Comparison of ENCODE assay signal across 9 cellular contexts in genomic region chr3:8110966-8111798, GRCh38.
DNase-seq lines count a peak whose midpoint lies in the region; ATAC-seq and TF ChIP-seq lines count a peak whose summit lies in the region.
"Had no signal": no experiment of that assay in that cellular context is flagged by ENCODE, and none has a peak within 500 bp of the region (broad histone marks: within the 10 kb centered on the region; RNA-seq: fewer than 3 reads in every experiment).

No MANE protein-coding gene starts in this region.

- intact Hi-C loops in uterus (cut with DNase I; ENCODE audit: low total_unique reads), result no loop called here

- no peaks in the 10 kb centered on the region for H3K27me3 Mint-ChIP-seq in glutamatergic neuron (ENCODE audit: unreplicated experiment)
- H3K27me3 Mint-ChIP-seq in progenitor cell of endocrine pancreas, result peaks cover 7% of the 10 kb centered on the region

- TF ChIP-seq POLR2A in uterus (IDR thresholded peaks at IDR 0.05), result no peak

- no peak overlapping the region for H3K27ac ChIP-seq in uterus
- H3K27ac ChIP-seq: skin epidermis had no signal

- no peaks in the 10 kb centered on the region for H3K4me1 Mint-ChIP-seq in glutamatergic neuron (ENCODE audit: low read depth, unreplicated experiment)
- peaks cover 1% of the 10 kb centered on the region for H3K4me1 Mint-ChIP-seq in progenitor cell of endocrine pancreas (ENCODE audit: low read depth)

- ATAC-seq in GM21717 (IDR thresholded peaks at IDR 0.05; ENCODE audit: unreplicated experiment), result peak; percentile 94

- H3K27me3 ChIP-seq in uterus, result no peaks in the 10 kb centered on the region

- H3K36me3 Mint-ChIP-seq in glutamatergic neuron (ENCODE audit: unreplicated experiment), result no peaks in the 10 kb centered on the region
- no peaks in the 10 kb centered on the region for H3K36me3 Mint-ChIP-seq in progenitor cell of endocrine pancreas (ENCODE audit: insufficient read depth)

- H3K4me1 ChIP-seq in uterus, result no peaks in the 10 kb centered on the region

- no peak overlapping the region for H3K4me3 ChIP-seq in uterus
- H3K4me3 ChIP-seq: skin epidermis had no signal

- peak; percentile 67 for DNase-seq in GM03348 (ENCODE audit: low spot score)
- DNase-seq in HuH-7 (ENCODE audit: low spot score), result peak; percentile 44
- DNase-seq in SHP77 treated with DMSO at 0.1 percent for 48 hours (lab: John Stamatoyannopoulos, UW), result peak; percentile 36
- peak; percentile 62 for DNase-seq in activated naive CD4-positive, alpha-beta T cell treated with anti-CD3 and anti-CD28 coated beads, Interleukin-2, amount 50 U/mL, for 16 hours
- peak; percentile 67 for DNase-seq in glutamatergic neuron
- DNase-seq in progenitor cell of endocrine pancreas (ENCODE audit: low spot score, unreplicated experiment), result peak; percentile 55
- DNase-seq in uterus, result peak in 1 of 2 donors; percentile 24

- H3K36me3 ChIP-seq in uterus, result no peaks in the 10 kb centered on the region

- H3K27ac Mint-ChIP-seq in glutamatergic neuron (ENCODE audit: unreplicated experiment) (no peak overlapping the region), progenitor cell of endocrine pancreas (no peak overlapping the region)

- H3K4me3 Mint-ChIP-seq in glutamatergic neuron (ENCODE audit: unreplicated experiment), result no peak overlapping the region
- peak overlapping the region; percentile 61 for H3K4me3 Mint-ChIP-seq in progenitor cell of endocrine pancreas (ENCODE audit: low read depth)

- H3K9me3 ChIP-seq in uterus, result no peaks in the 10 kb centered on the region

- TF ChIP-seq CTCF in glutamatergic neuron (IDR thresholded peaks at IDR 0.05; ENCODE audit: partially characterized antibody, unreplicated experiment) (peak; percentile 84), progenitor cell of endocrine pancreas (IDR thresholded peaks at IDR 0.05; ENCODE audit: unreplicated experiment) (peak; percentile 81), uterus (IDR thresholded peaks at IDR 0.05) (peak; percentile 23 to 64 (median 56))

- H3K9me3 Mint-ChIP-seq in glutamatergic neuron (ENCODE audit: unreplicated experiment) (no peaks in the 10 kb centered on the region), progenitor cell of endocrine pancreas (ENCODE audit: low read depth) (no peaks in the 10 kb centered on the region)
